Comparison of ENCODE assay signal across 8 cellular contexts in genomic region chr1:8395433-8395866, GRCh38.
DNase-seq lines count a peak whose midpoint lies in the region; ATAC-seq and TF ChIP-seq lines count a peak whose summit lies in the region.

No MANE protein-coding gene starts in this region.

- BruUV-seq in mammary epithelial cell (replicated peaks; lab: Mats Ljungman, UMichigan): no TSS peak

- H3K27me3 ChIP-seq in MM.1S (replicated peaks; ENCODE audit: insufficient read depth, low read length): no peaks in the 10 kb centered on the region
- H3K27me3 ChIP-seq in mammary epithelial cell (ENCODE audit: insufficient read depth, low read length): no peaks in the 10 kb centered on the region

- no peaks in the 10 kb centered on the region for H4K20me1 ChIP-seq in MM.1S (ENCODE audit: insufficient read depth, low read length)
- H4K20me1 ChIP-seq in mammary epithelial cell (ENCODE audit: insufficient read depth, low read length): no peaks in the 10 kb centered on the region

- H3K4me3 ChIP-seq in MM.1S (ENCODE audit: low read length): peak overlapping the region; percentile 56
- H3K4me3 ChIP-seq in mammary epithelial cell (replicated peaks in 1 of 3; ENCODE audit: insufficient read depth in 1 of 3, low read depth in 2 of 3, low read length in 3 of 3): no peak overlapping the region

- H3K9me2 ChIP-seq in MM.1S (replicated peaks; ENCODE audit: insufficient read depth, low read length): no peaks in the 10 kb centered on the region

- H3K4me2 ChIP-seq in MM.1S (ENCODE audit: low read depth, low read length) (peak overlapping the region; percentile 84), mammary epithelial cell (ENCODE audit: insufficient read depth, low read depth, low read length) (no peak overlapping the region)

- no peak overlapping the region; the same call in 1 of the 2 replicates for H3K9ac ChIP-seq in MM.1S (ENCODE audit: low read length)
- H3K9ac ChIP-seq in mammary epithelial cell (ENCODE audit: insufficient read depth, low read length): no peak overlapping the region

- H3K4me1 ChIP-seq in MM.1S (ENCODE audit: low read length) (peaks cover 41% of the 10 kb centered on the region), mammary epithelial cell (ENCODE audit: insufficient read depth, low read length) (peaks cover 26% of the 10 kb centered on the region)

- dilution Hi-C loops in mammary epithelial cell (cut with HindIII; ENCODE audit: low sequenced_read_pairs): no loop called here

- DNase-seq in GM10266 (ENCODE audit: extremely low spot score): peak; percentile 26
- peak; percentile 45 for DNase-seq in MM.1S
- DNase-seq in mammary epithelial cell: no peak
- peak; percentile 72 for DNase-seq in pons (ENCODE audit: low spot score)
- no peak for DNase-seq in NCI-H1436 treated with DMSO at 0.1 percent for 48 hours (lab: John Stamatoyannopoulos, UW)

- H3K79me2 ChIP-seq in MM.1S (ENCODE audit: low read length) (peaks cover 8% of the 10 kb centered on the region), mammary epithelial cell (ENCODE audit: insufficient read depth, low read length) (peaks cover 32% of the 10 kb centered on the region)

- peak overlapping the region; percentile 57 for H2AFZ ChIP-seq in MM.1S (ENCODE audit: low read length)
- H2AFZ ChIP-seq in mammary epithelial cell (ENCODE audit: low read depth, low read length): no peak overlapping the region

- H3K36me3 ChIP-seq in MM.1S (replicated peaks; ENCODE audit: insufficient read depth, low read length) (no peaks in the 10 kb centered on the region), mammary epithelial cell (ENCODE audit: insufficient read depth, low read length) (no peaks in the 10 kb centered on the region)

- CTCF ChIA-PET in mammary epithelial cell (lab: Charles Lee; ENCODE audit: low non-redundant PET): no interaction called here

- ATAC-seq in GM21576 (IDR thresholded peaks at IDR 0.05; ENCODE audit: unreplicated experiment) (no peak), GM18909 (IDR thresholded peaks at IDR 0.05; ENCODE audit: poor library complexity, unreplicated experiment) (no peak), GM18502 (IDR thresholded peaks at IDR 0.05; ENCODE audit: poor library complexity, unreplicated experiment) (no peak)

- peak overlapping the region; percentile 73; the same call in 1 of the 2 replicates for H3K27ac ChIP-seq in MM.1S (ENCODE audit: low read length)
- peak overlapping the region; percentile 29 for H3K27ac ChIP-seq in mammary epithelial cell (ENCODE audit: insufficient read depth, low read depth, low read length)

- 72% methylated on average over 2 of the region's 2 CpGs for WGBS in mammary epithelial cell (ENCODE audit: low coverage, missing lambda C conversion rate)

- TF ChIP-seq CTCF in GM10266 (IDR thresholded peaks at IDR 0.05; ENCODE audit: control insufficient read depth, insufficient read depth, low read depth, missing control alignments) (no peak), MM.1S (IDR thresholded peaks at IDR 0.05; ENCODE audit: low read length) (no peak), mammary epithelial cell (conservative IDR thresholded peaks at IDR 0.05 in 1 of 2, IDR thresholded peaks at IDR 0.05 in 1 of 2; ENCODE audit: extremely low read depth in 1 of 2, insufficient read depth in 1 of 2, low read depth in 1 of 2, low read length in 2 of 2) (no peak)

- peaks cover 30% of the 10 kb centered on the region for H3F3A ChIP-seq in MM.1S (ENCODE audit: insufficient read depth, low read length)

- in situ Hi-C loops in mammary epithelial cell (cut with MboI; ENCODE audit: low sequenced_read_pairs in 2 of 2): no loop called here

- no peaks in the 10 kb centered on the region for H3K9me3 ChIP-seq in MM.1S (replicated peaks; ENCODE audit: insufficient read depth, low read length)
- H3K9me3 ChIP-seq in mammary epithelial cell (replicated peaks; ENCODE audit: insufficient read depth, low read length): no peaks in the 10 kb centered on the region

- intact Hi-C loops in mammary epithelial cell (cut with micrococcal nuclease): no loop called here

Comparison
In these comparisons a context has a peak if more than half of its experiments do, and no peak if none do; other contexts are left out.
1. DNase-seq: peak in GM10266 (single experiment), MM.1S (single experiment) and pons (single experiment); none in mammary epithelial cell (single experiment) and NCI-H1436 treated with DMSO at 0.1 percent for 48 hours (single experiment).